Comparison of ENCODE assay signal across 26 cellular contexts in genomic region chr20:56316051-56316450, GRCh38.
"Had no signal": no experiment of that assay in that cellular context is flagged by ENCODE, and none has a peak within 500 bp of the region (broad histone marks: within the 10 kb centered on the region; RNA-seq: fewer than 3 reads in every experiment).

No MANE protein-coding gene starts in this region.

- H3K27me3 ChIP-seq: gastrocnemius medialis, hepatocyte, right lobe of liver, tibial nerve, upper lobe of left lung had no signal

- FAIRE-seq: kidney, small intestine, urothelium cell line had no signal

- H3K9ac ChIP-seq: parathyroid adenoma had no signal

- DNase-seq: cortex of kidney; effector memory CD8-positive, alpha-beta T cell; foreskin fibroblast; gastrocnemius medialis; head of caudate nucleus; kidney; mesenchymal stem cell; mucosa of descending colon; naive B cell; right lobe of liver; small intestine; stimulated activated CD4-positive, alpha-beta T cell treated with anti-CD3 and anti-CD28 coated beads, Interleukin-15, amount 100 ng/mL, for 24 hours; stimulated activated CD4-positive, alpha-beta T cell treated with anti-CD3 and anti-CD28 coated beads, Interleukin-2, amount 100 ng/mL, for 48 hours; stimulated activated naive B cell treated with anti-CD40 and anti-IgM and Interleukin-4, amounts not matched to agents 10 μg/mL and 1 μg/mL and 100 μg/mL, for 72 hours; upper lobe of left lung had no signal

- H3K36me3 ChIP-seq: gastrocnemius medialis, right lobe of liver, thoracic aorta, tibial nerve, upper lobe of left lung had no signal

- H3K9me3 ChIP-seq: gastrocnemius medialis, mucosa of descending colon, right lobe of liver, thoracic aorta had no signal

- H3K36me3 Mint-ChIP-seq: mesothelial cell of epicardium; naive B cell; natural killer cell treated with Interleukin-12 subunit alpha and Interleukin-12 subunit beta and Interleukin-15 and Interleukin-18, amount 100 ng/mL, for 72 hours; stimulated activated naive B cell treated with anti-CD40 and anti-IgM and Interleukin-4, amounts not matched to agents 10 μg/mL and 1 μg/mL and 100 μg/mL, for 72 hours had no signal

- H3K27me3 Mint-ChIP-seq: progenitor cell of endocrine pancreas had no signal

- H3K27ac ChIP-seq: gastrocnemius medialis, hepatocyte, parathyroid adenoma, right lobe of liver, thoracic aorta, tibial nerve, upper lobe of left lung had no signal

- H3K4me1 ChIP-seq: gastrocnemius medialis, parathyroid adenoma, right lobe of liver, tibial nerve, upper lobe of left lung had no signal

- H3K4me3 Mint-ChIP-seq: effector memory CD8-positive, alpha-beta T cell; mesothelial cell of epicardium; naive B cell; natural killer cell treated with Interleukin-12 subunit alpha and Interleukin-12 subunit beta and Interleukin-15 and Interleukin-18, amount 100 ng/mL, for 72 hours; neural crest cell; stimulated activated naive B cell treated with anti-CD40 and anti-IgM and Interleukin-4, amounts not matched to agents 10 μg/mL and 1 μg/mL and 100 μg/mL, for 72 hours; stimulated activated naive CD8-positive, alpha-beta T cell treated with anti-CD3 and anti-CD28 coated beads, Interleukin-15, Interleukin-2, amounts not matched to agents 100 ng/mL and 50 ng/mL, for 24 hours had no signal

- H3K4me1 Mint-ChIP-seq: mesothelial cell of epicardium, naive B cell, neural crest cell had no signal

- ATAC-seq: effector memory CD8-positive, alpha-beta T cell; gastrocnemius medialis; left lobe of liver; mucosa of descending colon; natural killer cell treated with Interleukin-12 subunit alpha and Interleukin-12 subunit beta and Interleukin-15 and Interleukin-18, amount 100 ng/mL, for 72 hours; right lobe of liver; stimulated activated naive B cell treated with anti-CD40 and anti-IgM and Interleukin-4, amounts not matched to agents 10 μg/mL and 1 μg/mL and 100 μg/mL, for 72 hours had no signal

- H3K27ac Mint-ChIP-seq: effector memory CD8-positive, alpha-beta T cell; mesothelial cell of epicardium; natural killer cell treated with Interleukin-12 subunit alpha and Interleukin-12 subunit beta and Interleukin-15 and Interleukin-18, amount 100 ng/mL, for 72 hours; progenitor cell of endocrine pancreas; stimulated activated naive B cell treated with anti-CD40 and anti-IgM and Interleukin-4, amounts not matched to agents 10 μg/mL and 1 μg/mL and 100 μg/mL, for 72 hours; stimulated activated naive CD8-positive, alpha-beta T cell treated with anti-CD3 and anti-CD28 coated beads, Interleukin-15, Interleukin-2, amounts not matched to agents 100 ng/mL and 50 ng/mL, for 24 hours had no signal

- H3K9me3 Mint-ChIP-seq: effector memory CD8-positive, alpha-beta T cell; stimulated activated naive CD8-positive, alpha-beta T cell treated with anti-CD3 and anti-CD28 coated beads, Interleukin-15, Interleukin-2, amounts not matched to agents 100 ng/mL and 50 ng/mL, for 24 hours had no signal

- H3K4me3 ChIP-seq: gastrocnemius medialis, hepatocyte, mucosa of descending colon, right lobe of liver, thoracic aorta, tibial nerve, upper lobe of left lung had no signal
